Comparison of ENCODE assay signal across 8 cellular contexts in genomic region chr6:36028887-36029324, GRCh38. TPM values are rescaled to one million over a fixed set of nuclear protein-coding genes. Genes with fewer than 3 reads are reported as not detected.
DNase-seq lines count a peak whose midpoint lies in the region; ATAC-seq, FAIRE-seq and TF ChIP-seq lines count a peak whose summit lies in the region.

No MANE protein-coding gene starts in this region.

- BruUV-seq in endothelial cell of umbilical vein (replicated peaks; lab: Mats Ljungman, UMichigan): TSS peak; percentile 45

- no peak overlapping the region; the same call in 1 of the 2 replicates for H2AFZ ChIP-seq in GM23338
- H2AFZ ChIP-seq in endothelial cell of umbilical vein (ENCODE audit: low read depth, low read length): no peak overlapping the region

- peak overlapping the region; percentile 86 for H3K4me3 ChIP-seq in GM23338
- peak overlapping the region; percentile 71 to 96 (median 96) for H3K4me3 ChIP-seq in endothelial cell of umbilical vein (replicated peaks in 1 of 3; ENCODE audit: insufficient read depth in 1 of 3, low read depth in 1 of 3, low read length in 3 of 3)

- H3K27me3 Mint-ChIP-seq in GM23338 (ENCODE audit: insufficient read depth, low read depth, poor library complexity): peaks cover 7% of the 10 kb centered on the region

- DNase-seq in GM23338 (ENCODE audit: low spot score) (peak; percentile 54), NOMO-1 treated with dmso at 0.1 percent for 144 hours (lab: John Stamatoyannopoulos, UW; ENCODE audit: unreplicated experiment) (peak; percentile 36), endothelial cell of umbilical vein (ENCODE audit: low read depth, low spot score) (peak; percentile 94), middle frontal gyrus (ENCODE audit: extremely low spot score, low spot score) (peak; percentile 36)
- DNase-seq in activated CD8-positive, alpha-beta memory T cell treated with anti-CD3 and anti-CD28 coated beads, Interleukin-2, amount 50 U/mL, for 24 hours (ENCODE audit: extremely low read depth): peak; percentile 58
- DNase-seq in stimulated activated CD8-positive, alpha-beta memory T cell treated with anti-CD3 and anti-CD28 coated beads, Interleukin-15, amount 100 ng/mL, for 1 hour (ENCODE audit: low read depth): peak; percentile 63

- H3K27ac ChIP-seq in 22Rv1 (peak overlapping the region; percentile 85), GM23338 (ENCODE audit: low read depth) (no peak overlapping the region), endothelial cell of umbilical vein (ENCODE audit: insufficient read depth, low read depth, low read length) (peak overlapping the region; percentile 61)

- POLR2A ChIA-PET in endothelial cell of umbilical vein (lab: Charles Lee): interaction anchor here (0.7 to 1.2 kb wide), 5 partner anchors 14 to 991 kb away, joined by 3 to 10 read pairs (median 5); no protein-coding TSS in a partner anchor

- H3K4me1 Mint-ChIP-seq in GM23338: peaks cover 45% of the 10 kb centered on the region

- TF ChIP-seq CTCF in 22Rv1 (IDR thresholded peaks at IDR 0.05) (no peak), GM23338 (conservative IDR thresholded peaks at IDR 0.05; ENCODE audit: low read depth in 2 of 2) (no peak), endothelial cell of umbilical vein (IDR thresholded peaks at IDR 0.05; ENCODE audit: extremely low read depth in 1 of 2, insufficient read depth in 1 of 2, low read depth in 1 of 2, low read length in 2 of 2) (no peak)

- H3K4me3 Mint-ChIP-seq in GM23338: peak overlapping the region; percentile 94

- peaks cover 6% of the 10 kb centered on the region; the same call in 1 of the 2 replicates for H3F3A ChIP-seq in GM23338 (replicated peaks; ENCODE audit: low read depth)

- ATAC-seq in GM23338 (peak; percentile 4; the same call in 1 of the 3 replicates), GM18868 (IDR thresholded peaks at IDR 0.05; ENCODE audit: unreplicated experiment) (no peak)

- TF ChIP-seq POLR2A in endothelial cell of umbilical vein (IDR thresholded peaks at IDR 0.05; ENCODE audit: low read depth, low read length): peak; percentile 36

- CTCF ChIA-PET in endothelial cell of umbilical vein (lab: Charles Lee): interaction anchor here (0.8 to 5.6 kb wide), 17 partner anchors 9 to 322 kb away, joined by 3 to 155 read pairs (median 4); no protein-coding TSS in a partner anchor

- H3K4me1 ChIP-seq in GM23338 (ENCODE audit: insufficient read depth): peaks cover 31% of the 10 kb centered on the region
- peaks cover 21% of the 10 kb centered on the region for H3K4me1 ChIP-seq in endothelial cell of umbilical vein (ENCODE audit: control insufficient read depth, extremely low read depth, insufficient read depth, low read length)

- H3K36me3 ChIP-seq in GM23338 (ENCODE audit: insufficient read depth) (no peaks in the 10 kb centered on the region), endothelial cell of umbilical vein (ENCODE audit: control insufficient read depth in 2 of 2, extremely low read depth in 1 of 2, insufficient read depth in 2 of 2, low read length in 2 of 2) (no peaks in the 10 kb centered on the region)

- H3K4me2 ChIP-seq in GM23338: peak overlapping the region; percentile 83
- peak overlapping the region; percentile 94 for H3K4me2 ChIP-seq in endothelial cell of umbilical vein (ENCODE audit: insufficient read depth, low read length)

- peaks cover 56% of the 10 kb centered on the region for H3K79me2 ChIP-seq in GM23338 (replicated peaks; ENCODE audit: insufficient read depth)
- peaks cover 60% of the 10 kb centered on the region for H3K79me2 ChIP-seq in endothelial cell of umbilical vein (ENCODE audit: control insufficient read depth, insufficient read depth, low read length)

- H4K20me1 ChIP-seq in GM23338 (replicated peaks; ENCODE audit: insufficient read depth) (peaks cover 10% of the 10 kb centered on the region), endothelial cell of umbilical vein (replicated peaks; ENCODE audit: control insufficient read depth, extremely low read depth, insufficient read depth, low read length) (peaks cover 4% of the 10 kb centered on the region)

- no peaks in the 10 kb centered on the region for H3K9me3 ChIP-seq in endothelial cell of umbilical vein (replicated peaks; ENCODE audit: control insufficient read depth, insufficient read depth, low read length)

- peak overlapping the region; percentile 81 for H3K9ac ChIP-seq in endothelial cell of umbilical vein (replicated peaks; ENCODE audit: extremely low read depth, insufficient read depth, low read length)

- peak; percentile 95 for FAIRE-seq in endothelial cell of umbilical vein (lab: Jason Lieb, UNC)

- peak overlapping the region; percentile 92 for H3K27ac Mint-ChIP-seq in GM23338

- intact Hi-C loops in endothelial cell of umbilical vein (cut with micrococcal nuclease): no loop called here

- dilution Hi-C loops in endothelial cell of umbilical vein (cut with MboI; ENCODE audit: extremely low pct_ligation_motif_present, low sequenced_read_pairs): no loop called here

- H3K9me2 ChIP-seq in GM23338 (ENCODE audit: insufficient read depth): no peaks in the 10 kb centered on the region

- H3K36me3 Mint-ChIP-seq in GM23338 (ENCODE audit: low read depth): no peaks in the 10 kb centered on the region

- H3K27me3 ChIP-seq in GM23338 (ENCODE audit: insufficient read depth) (peaks cover 4% of the 10 kb centered on the region; the same call in 1 of the 2 replicates), endothelial cell of umbilical vein (ENCODE audit: control insufficient read depth in 2 of 2, insufficient read depth in 2 of 2, low read length in 2 of 2) (no peaks in the 10 kb centered on the region)

- H3K9me3 Mint-ChIP-seq in GM23338: no peaks in the 10 kb centered on the region

- no peaks in the 10 kb centered on the region for H3K9me1 ChIP-seq in endothelial cell of umbilical vein (replicated peaks; ENCODE audit: control insufficient read depth, extremely low read depth, insufficient read depth, low read length)

TF ChIP-seq in GM23338, 12 proteins besides CTCF, POLR2A, EP300 and RAD21 (continues in another document):
- TF ChIP-seq EZH2phosphoT487 (IDR thresholded peaks at IDR 0.05; ENCODE audit: unreplicated experiment) (no peak), ZNF114 (CRISPR knock-in tag; IDR thresholded peaks at IDR 0.05) (no peak), POLR2AphosphoS5 (IDR thresholded peaks at IDR 0.05; ENCODE audit: low read depth) (no peak)

TF ChIP-seq in endothelial cell of umbilical vein, 7 proteins besides CTCF, POLR2A, EP300 and RAD21:
- peak; percentile 18 for TF ChIP-seq MYC (IDR thresholded peaks at IDR 0.05; ENCODE audit: low read depth, low read length)
- TF ChIP-seq JUN (IDR thresholded peaks at IDR 0.05; ENCODE audit: borderline replicate concordance, insufficient read depth, insufficient read length, low read depth): peak; percentile 17
- TF ChIP-seq FOS (IDR thresholded peaks at IDR 0.05; ENCODE audit: borderline replicate concordance, insufficient read depth, low read length): peak; percentile 50
- TF ChIP-seq MAX (IDR thresholded peaks at IDR 0.05; ENCODE audit: insufficient read depth, insufficient read length): no peak
- TF ChIP-seq EZH2 (IDR thresholded peaks at IDR 0.05; ENCODE audit: borderline replicate concordance, low read depth, low read length, severe bottlenecking): no peak
- peak; percentile 77 for TF ChIP-seq GATA2 (IDR thresholded peaks at IDR 0.05; ENCODE audit: insufficient read depth, insufficient read length, low read depth, low read length)
- TF ChIP-seq POLR2AphosphoS5 (IDR thresholded peaks at IDR 0.05; ENCODE audit: insufficient read depth, low read depth, low read length): peak; percentile 61

RNA-seq across cellular contexts. Expression of gene MAPK14, which starts 1.3 kb away (rescaled TPM):
- 33.8 and 44.5 TPM in 2 replicates for total RNA-seq in GM23338 (2014; rRNA removed; shearing (Covaris generic))
- polyA plus RNA-seq in GM23338 (2016; fragmentation: Nextera tagmentation; extraction: Ambion mirVana) (8.8 and 8.9 TPM in 2 replicates), endothelial cell of umbilical vein (26.6 and 33.3 TPM in 2 replicates)
- total RNA-seq in endothelial cell of umbilical vein: 50.6 and 54.1 TPM in 2 replicates
- 27.6 and 28.3 TPM in 2 replicates for polyA plus RNA-seq in endothelial cell of umbilical vein (2011; cell fraction: cytosol; rRNA removed)
- polyA plus RNA-seq in endothelial cell of umbilical vein (2011; cell fraction: nucleus; rRNA removed): 89.0 and 116 TPM in 2 replicates
- polyA plus RNA-seq in endothelial cell of umbilical vein (2012): 38.0 and 46.2 TPM in 2 replicates
- 81.3 and 87.7 TPM in 2 replicates for polyA minus RNA-seq in endothelial cell of umbilical vein
- 45.7 TPM for polyA minus RNA-seq in endothelial cell of umbilical vein (2011; cell fraction: cytosol; rRNA and poly(A)+ RNA removed)
- 122 and 189 TPM in 2 replicates for polyA minus RNA-seq in endothelial cell of umbilical vein (2011; cell fraction: nucleus; rRNA and poly(A)+ RNA removed)

RNA-seq across cellular contexts. Expression of gene SLC26A8, which starts 4.5 kb away (rescaled TPM):
- total RNA-seq in GM23338 (2014; rRNA removed; shearing (Covaris generic)): 1.9 and 2.9 TPM in 2 replicates
- polyA plus RNA-seq in GM23338 (2016; fragmentation: Nextera tagmentation; extraction: Ambion mirVana): 0.89 and 1.1 TPM in 2 replicates
- total RNA-seq in endothelial cell of umbilical vein: not detected in 2 replicates
- polyA plus RNA-seq in endothelial cell of umbilical vein: 0.01 and 0.08 TPM in 2 replicates
- 0.03 TPM in 1 of 2 replicates, not detected in the other for polyA plus RNA-seq in endothelial cell of umbilical vein (2011; cell fraction: cytosol; rRNA removed)
- 0.06 and 0.07 TPM in 2 replicates for polyA plus RNA-seq in endothelial cell of umbilical vein (2011; cell fraction: nucleus; rRNA removed)
- polyA plus RNA-seq in endothelial cell of umbilical vein (2012): 0.04 TPM in 1 of 2 replicates, not detected in the other
- polyA minus RNA-seq in endothelial cell of umbilical vein: not detected in 2 replicates
- not detected for polyA minus RNA-seq in endothelial cell of umbilical vein (2011; cell fraction: cytosol; rRNA and poly(A)+ RNA removed)
- polyA minus RNA-seq in endothelial cell of umbilical vein (2011; cell fraction: nucleus; rRNA and poly(A)+ RNA removed): 0.19 TPM in 1 of 2 replicates, not detected in the other

Comparison
In these comparisons a context has a peak if more than half of its experiments do, and no peak if none do; other contexts are left out.
1. DNase-seq: peak in every context shown above with its lines; median percentile 94 in endothelial cell of umbilical vein; 63 in stimulated activated CD8-positive, alpha-beta memory T cell treated with anti-CD3 and anti-CD28 coated beads, Interleukin-15, amount 100 ng/mL, for 1 hour; 58 in activated CD8-positive, alpha-beta memory T cell treated with anti-CD3 and anti-CD28 coated beads, Interleukin-2, amount 50 U/mL, for 24 hours; 54 in GM23338; 36 in NOMO-1 treated with dmso at 0.1 percent for 144 hours; 36 in middle frontal gyrus.